2 cellular contexts compared by ENCODE assay signal in genomic region chr20:50193169-50193850, GRCh38.
A peak's percentile ranks its signal among the peaks of the same experiment; 100 is the strongest.
TF ChIP-seq lines count a peak whose summit lies in the region.

No MANE protein-coding gene starts in this region.

TF ChIP-seq in A549, 52 proteins besides CTCF, POLR2A, EP300 and RAD21:
- TF ChIP-seq SREBF2 (IDR thresholded peaks at IDR 0.05) (no peak), JUN (IDR thresholded peaks at IDR 0.05) (peak in 1 of 2 experiments; percentile 34; a peak in 2 of 5 replicates)

TF ChIP-seq in K562, 482 proteins besides CTCF, POLR2A, EP300 and RAD21 (continues in another document):
- TF ChIP-seq HOMEZ (CRISPR knock-in tag; IDR thresholded peaks at IDR 0.05) (no peak), ZNF668 (CRISPR knock-in tag; IDR thresholded peaks at IDR 0.05) (no peak), FOXP1 (CRISPR knock-in tag; IDR thresholded peaks at IDR 0.05) (peak; percentile 8; the same call in 1 of the 2 replicates), PCBP2 (IDR thresholded peaks at IDR 0.05; ENCODE audit: low read depth, low read length, poor library complexity, severe bottlenecking) (no peak), ZNF121 (CRISPR knock-in tag; conservative IDR thresholded peaks at IDR 0.05) (no peak), CC2D1A (IDR thresholded peaks at IDR 0.05) (no peak), ARID4B (CRISPR knock-in tag; IDR thresholded peaks at IDR 0.05) (0 out of 2 replicates have a peak, but pooled peaks have one; percentile 43), LCOR (CRISPR knock-in tag; IDR thresholded peaks at IDR 0.05) (no peak), E2F5 (CRISPR knock-in tag; IDR thresholded peaks at IDR 0.05) (0 out of 2 replicates have a peak, but pooled peaks have one; percentile 22), NFXL1 (CRISPR knock-in tag; IDR thresholded peaks at IDR 0.05) (no peak), NRF1 (conservative IDR thresholded peaks at IDR 0.05 in 1 of 2, IDR thresholded peaks at IDR 0.05 in 1 of 2) (no peak), MCM2 (IDR thresholded peaks at IDR 0.05; ENCODE audit: low read depth) (no peak), TFAP4 (CRISPR knock-in tag; IDR thresholded peaks at IDR 0.05; ENCODE audit: borderline replicate concordance) (peak; percentile 34; the same call in 1 of the 2 replicates), ZBTB49 (CRISPR knock-in tag; IDR thresholded peaks at IDR 0.05; ENCODE audit: borderline replicate concordance) (0 out of 2 replicates have a peak, but pooled peaks have one; percentile 27), CHAMP1 (IDR thresholded peaks at IDR 0.05) (no peak), ZNF212 (CRISPR knock-in tag; IDR thresholded peaks at IDR 0.05) (no peak), CEBPG (CRISPR knock-in tag; IDR thresholded peaks at IDR 0.05) (no peak), CEBPG (tag; conservative IDR thresholded peaks at IDR 0.05 in 1 of 2, IDR thresholded peaks at IDR 0.05 in 1 of 2) (no peak), ZBTB43 (CRISPR knock-in tag; IDR thresholded peaks at IDR 0.05) (no peak), TFAM (CRISPR knock-in tag; conservative IDR thresholded peaks at IDR 0.05) (no peak), HMGXB4 (CRISPR knock-in tag; IDR thresholded peaks at IDR 0.05) (no peak), TOE1 (IDR thresholded peaks at IDR 0.05; ENCODE audit: borderline replicate concordance) (no peak), TOE1 (CRISPR knock-in tag; IDR thresholded peaks at IDR 0.05; ENCODE audit: borderline replicate concordance, low read depth) (0 out of 2 replicates have a peak, but pooled peaks have one; percentile 44), RUNX1 (IDR thresholded peaks at IDR 0.05; ENCODE audit: low read depth) (no peak), SIN3B (IDR thresholded peaks at IDR 0.05; ENCODE audit: low read depth) (no peak), ZNF589 (CRISPR knock-in tag; IDR thresholded peaks at IDR 0.05; ENCODE audit: low read depth) (no peak), RBFOX2 (IDR thresholded peaks at IDR 0.05; ENCODE audit: low read depth, low read length) (peak; percentile 86), ZNF586 (CRISPR knock-in tag; conservative IDR thresholded peaks at IDR 0.05) (no peak), BRD9 (IDR thresholded peaks at IDR 0.05; ENCODE audit: low read depth, partially characterized antibody) (no peak), SMARCE1 (IDR thresholded peaks at IDR 0.05) (no peak), POLR3A (IDR thresholded peaks at IDR 0.05; ENCODE audit: borderline replicate concordance, extremely low read depth, insufficient read depth, insufficient read length) (no peak), TARDBP (IDR thresholded peaks at IDR 0.05) (no peak), HNRNPLL (IDR thresholded peaks at IDR 0.05; ENCODE audit: low read depth, low read length, poor library complexity, severe bottlenecking) (peak; percentile 30), TSC22D4 (tag; IDR thresholded peaks at IDR 0.05) (no peak), ZBTB17 (CRISPR knock-in tag; IDR thresholded peaks at IDR 0.05) (no peak), ZC3H4 (CRISPR knock-in tag; IDR thresholded peaks at IDR 0.05; ENCODE audit: borderline replicate concordance) (peak; percentile 79; the same call in 1 of the 2 replicates), RAD51 (IDR thresholded peaks at IDR 0.05; ENCODE audit: borderline replicate concordance, low read depth) (no peak), E2F8 (IDR thresholded peaks at IDR 0.05; ENCODE audit: low read depth, partially characterized antibody) (no peak), FOXJ2 (tag; IDR thresholded peaks at IDR 0.05) (no peak)
